8 cellular contexts compared by ENCODE assay signal in the genomic region with DNA sequence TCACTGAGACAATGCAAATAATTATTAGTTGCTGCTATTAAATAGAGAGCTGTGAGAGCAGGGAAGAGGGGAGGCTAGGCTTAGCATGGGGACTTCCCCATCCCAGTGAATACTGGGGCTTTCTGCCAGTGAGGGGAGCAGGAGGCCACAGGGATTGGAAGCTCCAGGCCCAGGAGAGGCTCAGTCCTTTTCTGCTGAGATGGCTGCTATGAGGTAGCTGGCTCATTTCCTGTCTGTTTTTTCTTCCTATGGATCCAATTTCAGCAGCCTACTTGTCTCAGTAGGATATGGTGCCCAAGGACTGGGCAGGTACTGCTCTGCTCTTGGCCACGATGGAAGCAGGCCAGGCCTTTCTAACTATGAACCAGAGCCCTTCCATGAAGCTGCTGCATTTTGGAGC. TPM values are rescaled to one million over a fixed set of nuclear protein-coding genes. Genes with fewer than 3 reads are reported as not detected.
DNase-seq lines count a peak whose midpoint lies in the region; ATAC-seq and TF ChIP-seq lines count a peak whose summit lies in the region.
"Had no signal": no experiment of that assay in that cellular context is flagged by ENCODE, and none has a peak within 500 bp of the region (broad histone marks: within the 10 kb centered on the region; RNA-seq: fewer than 3 reads in every experiment).

No MANE protein-coding gene starts in this region.

- peaks cover 4 to 11% (median 9%) of the 10 kb centered on the region in 4 donors for H3K4me1 Mint-ChIP-seq in naive thymus-derived CD8-positive, alpha-beta T cell

- peaks cover 32% of the 10 kb centered on the region for H3K36me3 ChIP-seq in HUES48 (ENCODE audit: control insufficient read depth, insufficient read depth, low read length)
- H3K36me3 ChIP-seq in adipocyte (ENCODE audit: control insufficient read depth, insufficient read depth, low read length, severe bottlenecking) = no peaks in the 10 kb centered on the region
- H3K36me3 ChIP-seq in mesodermal cell (ENCODE audit: control insufficient read depth, insufficient read depth, low read length) = peaks cover 61% of the 10 kb centered on the region
- H3K36me3 ChIP-seq in breast epithelium = no peaks in the 10 kb centered on the region

- H3K27ac ChIP-seq in HUES48 (ENCODE audit: low read depth, low read length) (peak overlapping the region; percentile 23), mesodermal cell (ENCODE audit: low read depth, low read length, severe bottlenecking) (peak overlapping the region; percentile 0), breast epithelium (no peak overlapping the region)

- H3K9me3 ChIP-seq in HUES48 (ENCODE audit: control insufficient read depth, insufficient read depth, low read length) (no peaks in the 10 kb centered on the region), adipocyte (ENCODE audit: control insufficient read depth, low read length) (no peaks in the 10 kb centered on the region), mesodermal cell (ENCODE audit: control insufficient read depth, low read length) (no peaks in the 10 kb centered on the region), breast epithelium (no peaks in the 10 kb centered on the region)

- no peak for ATAC-seq in GM21825 (IDR thresholded peaks at IDR 0.05; ENCODE audit: unreplicated experiment)
- ATAC-seq in naive thymus-derived CD8-positive, alpha-beta T cell = no peak

- H3K4me1 ChIP-seq in HUES48 (ENCODE audit: control insufficient read depth, insufficient read depth, low read length) (peaks cover 18% of the 10 kb centered on the region), adipocyte (ENCODE audit: control insufficient read depth, insufficient read depth, low read length) (peaks cover 29% of the 10 kb centered on the region), mesodermal cell (ENCODE audit: control insufficient read depth, insufficient read depth, low read length, poor library complexity, severe bottlenecking) (peaks cover 23% of the 10 kb centered on the region), breast epithelium (peaks cover 0 to 7% of the 10 kb centered on the region in 2 donors)

- 82 to 100% methylated on average over 1 of the region's 1 CpG for WGBS in mesodermal cell (ENCODE audit: insufficient coverage in 2 of 2), 2 experiments

- H3K27me3 ChIP-seq in HUES48 (ENCODE audit: control insufficient read depth, insufficient read depth, low read length) (no peaks in the 10 kb centered on the region), adipocyte (replicated peaks; ENCODE audit: control insufficient read depth, insufficient read depth, low read length) (no peaks in the 10 kb centered on the region), breast epithelium (no peaks in the 10 kb centered on the region)

- no peak overlapping the region for H3K9ac ChIP-seq in HUES48 (ENCODE audit: low read depth, low read length)
- peak overlapping the region; percentile 50 for H3K9ac ChIP-seq in adipocyte (ENCODE audit: low read length)

- POLR2A ChIA-PET in naive thymus-derived CD8-positive, alpha-beta T cell (lab: Charles Lee) = interaction anchor here (0.5 to 6.0 kb wide), 7 partner anchors 8 to 103 kb away, joined by 3 to 97 read pairs (median 8); a partner anchor contains a TSS

- no peak for TF ChIP-seq POLR2A in breast epithelium (IDR thresholded peaks at IDR 0.05)

- H3K27ac Mint-ChIP-seq in naive thymus-derived CD8-positive, alpha-beta T cell = peak overlapping the region in 1 of 10 donors; percentile 34
- H3K27ac Mint-ChIP-seq: IgD-negative memory B cell had no signal

- no peak for TF ChIP-seq CTCF in breast epithelium (IDR thresholded peaks at IDR 0.05)

- DNase-seq in Daoy (ENCODE audit: low read depth) (peak; percentile 75), adipocyte (ENCODE audit: low read depth) (peak; percentile 28), breast epithelium (ENCODE audit: low spot score in 2 of 2) (no peak)
- no peak for DNase-seq in naive thymus-derived CD8-positive, alpha-beta T cell

- no peaks in the 10 kb centered on the region for H3K27me3 Mint-ChIP-seq in naive thymus-derived CD8-positive, alpha-beta T cell
- H3K27me3 Mint-ChIP-seq: IgD-negative memory B cell had no signal

- intact Hi-C loops in breast epithelium (cut with DNase I; ENCODE audit: low total_unique reads) = loop anchor here (10.0 kb wide), 1 partner anchor 99 kb away; a partner anchor contains a TSS

- no peak overlapping the region for H3K4me3 Mint-ChIP-seq in naive thymus-derived CD8-positive, alpha-beta T cell

- H3K36me3 Mint-ChIP-seq in naive thymus-derived CD8-positive, alpha-beta T cell = peaks cover 0 to 20% (median 4%) of the 10 kb centered on the region in 3 donors

- H3K4me3 ChIP-seq in HUES48 (ENCODE audit: low read depth, low read length) (no peak overlapping the region), adipocyte (ENCODE audit: low read length) (no peak overlapping the region), mesodermal cell (ENCODE audit: extremely low read depth, insufficient read depth, low read length, poor library complexity, severe bottlenecking) (no peak overlapping the region), breast epithelium (no peak overlapping the region)

- no peaks in the 10 kb centered on the region for H3K9me3 Mint-ChIP-seq in naive thymus-derived CD8-positive, alpha-beta T cell
- H3K9me3 Mint-ChIP-seq: IgD-negative memory B cell had no signal

RNA-seq across cellular contexts. Expression of a gene that starts 10.0 kb away (rescaled TPM):
- 307 and 396 TPM in 2 replicates for total RNA-seq in Daoy (2014; rRNA removed; shearing (Covaris generic))
- 857 TPM for polyA plus RNA-seq in mesodermal cell (2013, experiment 1 of 2)
- polyA plus RNA-seq in mesodermal cell (2013, experiment 2 of 2) = 919 TPM
- total RNA-seq in naive thymus-derived CD8-positive, alpha-beta T cell = 10 to 100 TPM; 83.3 to 86.0 TPM
- 100 to 1,000 TPM; 197 to 238 (median 205) TPM for polyA plus RNA-seq in naive thymus-derived CD8-positive, alpha-beta T cell
- 10 to 100 TPM; 23.9 to 33.8 (median 28.4) TPM for total RNA-seq in breast epithelium

RNA-seq across cellular contexts. Expression of a gene that starts 20.8 kb away (rescaled TPM):
- 6.1 and 7.9 TPM in 2 replicates for total RNA-seq in Daoy (2014; rRNA removed; shearing (Covaris generic))
- polyA plus RNA-seq in mesodermal cell (2013, experiment 1 of 2) = 8.0 TPM
- 8.1 TPM for polyA plus RNA-seq in mesodermal cell (2013, experiment 2 of 2)
- total RNA-seq in naive thymus-derived CD8-positive, alpha-beta T cell = 1 to 10 TPM; 6.3 to 6.5 TPM
- polyA plus RNA-seq in naive thymus-derived CD8-positive, alpha-beta T cell = under 1 TPM; 0.08 to 0.32 (median 0.30) TPM
- 1 to 10 TPM; 4.2 to 8.2 (median 7.2) TPM for total RNA-seq in breast epithelium

RNA-seq across cellular contexts. Expression of a gene that starts 37.0 kb away (rescaled TPM):
- total RNA-seq in Daoy (2014; rRNA removed; shearing (Covaris generic)) = 9.4 and 20.4 TPM in 2 replicates
- 5.8 TPM for polyA plus RNA-seq in mesodermal cell (2013, experiment 1 of 2)
- polyA plus RNA-seq in mesodermal cell (2013, experiment 2 of 2) = 4.0 TPM
- total RNA-seq in naive thymus-derived CD8-positive, alpha-beta T cell = not detected
- polyA plus RNA-seq in naive thymus-derived CD8-positive, alpha-beta T cell = not detected
- under 1 TPM in 2 of 3 donors, not detected in 1; 0.33 to 0.88 TPM for total RNA-seq in breast epithelium
- polyA plus RNA-seq: IgD-negative memory B cell had no signal

Comparison
In these comparisons a context has a peak if more than half of its experiments do, and no peak if none do; other contexts are left out.
1. DNase-seq: peak in Daoy (single experiment) and adipocyte (single experiment); none in naive thymus-derived CD8-positive, alpha-beta T cell (0 of 10) and breast epithelium (0 of 2).
2. H3K27ac ChIP-seq: peak in HUES48 (single experiment) and mesodermal cell (single experiment); none in breast epithelium (0 of 2).